8 cellular contexts compared by ENCODE assay signal in the genomic region with DNA sequence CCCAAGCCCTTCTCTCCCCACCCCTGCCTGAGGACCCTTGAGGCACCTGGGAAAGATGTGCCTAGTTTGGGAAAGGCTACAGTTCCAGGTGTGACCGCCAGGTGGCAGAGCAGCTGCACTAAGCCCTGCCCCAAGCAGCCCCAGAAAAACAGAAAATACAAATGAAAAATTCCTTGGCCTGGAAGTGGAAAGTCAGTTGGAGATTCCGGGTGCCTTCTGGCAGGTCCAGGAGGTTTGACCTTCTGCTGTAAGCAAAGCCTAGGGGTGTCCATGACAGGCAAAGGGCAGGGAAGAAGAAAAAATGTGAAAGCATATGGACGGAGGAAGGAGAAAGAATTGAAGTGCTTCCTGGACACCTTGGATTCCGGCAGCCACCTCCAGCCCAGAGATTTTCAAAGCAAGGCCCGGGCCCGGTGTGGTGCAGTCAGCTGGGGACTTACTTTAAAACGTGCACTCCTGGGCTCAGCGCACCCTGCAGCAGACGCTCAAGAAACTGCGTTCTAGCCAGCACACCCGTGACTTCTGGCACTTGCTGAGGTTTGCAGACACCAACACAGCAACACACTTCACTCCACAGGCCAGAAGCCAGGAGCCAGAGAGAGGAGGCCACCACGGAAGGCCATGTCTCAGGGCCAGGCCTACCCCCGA. TPM values are rescaled to one million over a fixed set of nuclear protein-coding genes. Genes with fewer than 3 reads are reported as not detected.
DNase-seq lines count a peak whose midpoint lies in the region; ATAC-seq and TF ChIP-seq lines count a peak whose summit lies in the region.

No MANE protein-coding gene starts in this region.

- peak overlapping the region; percentile 50 for H3K4me2 ChIP-seq in skeletal muscle satellite cell (ENCODE audit: low read length)

- H3K4me3 Mint-ChIP-seq in HFFc6: 0 out of 2 replicates have a peak overlapping the region, but pooled peaks have one; percentile 18

- no peaks in the 10 kb centered on the region for H3K9me3 ChIP-seq in skeletal muscle satellite cell (replicated peaks; ENCODE audit: low read length)

- no peak overlapping the region for H3K4me3 ChIP-seq in skeletal muscle satellite cell (ENCODE audit: low read length)

- peaks cover 13% of the 10 kb centered on the region for H3K27me3 ChIP-seq in skeletal muscle satellite cell (ENCODE audit: control insufficient read depth, insufficient read depth, low read length)

- no peaks in the 10 kb centered on the region for H3K36me3 ChIP-seq in skeletal muscle satellite cell (ENCODE audit: insufficient read depth, low read length)

- peaks cover 11% of the 10 kb centered on the region for H3K27me3 Mint-ChIP-seq in HFFc6 (ENCODE audit: insufficient read depth)

- no peak overlapping the region for H3K27ac Mint-ChIP-seq in HFFc6

- no peaks in the 10 kb centered on the region for H3K36me3 Mint-ChIP-seq in HFFc6 (ENCODE audit: low read depth)

- peaks cover 28% of the 10 kb centered on the region for H3K4me1 Mint-ChIP-seq in HFFc6 (ENCODE audit: low read depth)

- peak overlapping the region; percentile 12 for H3K9ac ChIP-seq in skeletal muscle satellite cell (ENCODE audit: low read depth, low read length)

- ATAC-seq in GM19463 (IDR thresholded peaks at IDR 0.05; ENCODE audit: unreplicated experiment): no peak

- peak; percentile 66 for DNase-seq in CD1c-positive myeloid dendritic cell (ENCODE audit: extremely low spot score)
- peak; percentile 27 for DNase-seq in HFFc6
- peak; percentile 27 for DNase-seq in SW480 (ENCODE audit: low spot score)
- DNase-seq in astrocyte of the hippocampus (ENCODE audit: low read depth, low spot score): peak; percentile 58
- peak; percentile 33 to 41 for DNase-seq in hippocampal formation (lab: John Stamatoyannopoulos, UW)
- no peak for DNase-seq in middle frontal gyrus (ENCODE audit: extremely low spot score, low spot score)

- H3K4me1 ChIP-seq in skeletal muscle satellite cell (ENCODE audit: control insufficient read depth, insufficient read depth, low read length): peaks cover 25% of the 10 kb centered on the region

- no peaks in the 10 kb centered on the region; the same call in 1 of the 2 replicates for H3K9me3 Mint-ChIP-seq in HFFc6

- peak; percentile 99 for TF ChIP-seq CTCF in HFFc6 (IDR thresholded peaks at IDR 0.05)

RNA-seq across cellular contexts. Expression of a gene that starts 2.1 kb away (rescaled TPM):
- total RNA-seq in HFFc6 (2021; fragmentation: NEBNext Ultra II Directional; extraction: Animal tissue kit (Norgen Biotek cat#: 25700)): not detected
- total RNA-seq in skeletal muscle satellite cell (2012; rRNA removed): not detected in 2 replicates

RNA-seq across cellular contexts. Expression of a gene that starts 37.3 kb away (rescaled TPM):
- total RNA-seq in HFFc6 (2021; fragmentation: NEBNext Ultra II Directional; extraction: Animal tissue kit (Norgen Biotek cat#: 25700)): not detected
- not detected in 2 replicates for total RNA-seq in skeletal muscle satellite cell (2012; rRNA removed)
